Comparison of ENCODE assay signal across 18 cellular contexts in genomic region chr13:45786293-45786920, GRCh38.
A peak's percentile ranks its signal among the peaks of the same experiment; 100 is the strongest.
DNase-seq lines count a peak whose midpoint lies in the region; ATAC-seq, FAIRE-seq and TF ChIP-seq lines count a peak whose summit lies in the region.
"Had no signal": no experiment of that assay in that cellular context is flagged by ENCODE, and none has a peak within 500 bp of the region (broad histone marks: within the 10 kb centered on the region; RNA-seq: fewer than 3 reads in every experiment).

No MANE protein-coding gene starts in this region.

- no peaks in the 10 kb centered on the region for H3F3A ChIP-seq in smooth muscle cell (ENCODE audit: low read depth)

- H3K27ac ChIP-seq in thyroid gland: no peak overlapping the region
- H3K27ac ChIP-seq in left lung: no peak overlapping the region
- H3K27ac ChIP-seq in smooth muscle cell (ENCODE audit: low read depth): no peak overlapping the region
- H3K27ac ChIP-seq: vagina had no signal

- FAIRE-seq in bronchial epithelial cell (lab: Jason Lieb, UNC): peak; percentile 89
- FAIRE-seq: GM19239 had no signal

- H3K36me3 ChIP-seq in bronchial epithelial cell (ENCODE audit: control insufficient read depth, insufficient read depth, low read length) (no peaks in the 10 kb centered on the region), thyroid gland (no peaks in the 10 kb centered on the region), left lung (no peaks in the 10 kb centered on the region), smooth muscle cell (ENCODE audit: low read depth) (no peaks in the 10 kb centered on the region)
- H3K36me3 ChIP-seq: vagina had no signal

- peak; percentile 27 for ATAC-seq in Right ventricle myocardium inferior
- ATAC-seq in left lung: no peak
- ATAC-seq: esophagus mucosa, natural killer cell had no signal

- H4K20me1 ChIP-seq in smooth muscle cell (ENCODE audit: low read depth): no peaks in the 10 kb centered on the region

- DNase-seq in Right ventricle myocardium inferior (ENCODE audit: missing footprints) (no peak), cardiac septum (ENCODE audit: low spot score) (no peak), NCI-H128 (lab: John Stamatoyannopoulos, UW; ENCODE audit: unreplicated experiment) (peak; percentile 63), bronchial epithelial cell (ENCODE audit: low read depth) (no peak), thyroid gland (peak; percentile 58 to 63), left lung (no peak), smooth muscle cell (lab: John Stamatoyannopoulos, UW; ENCODE audit: unreplicated experiment) (no peak)
- no peak for DNase-seq in activated CD8-positive, alpha-beta memory T cell treated with anti-CD3 and anti-CD28 coated beads, Interleukin-2, amount 50 U/mL, for 4 hours
- DNase-seq: activated CD4-positive, alpha-beta T cell treated with anti-CD3 and anti-CD28 coated beads for 4 hours; activated naive CD4-positive, alpha-beta T cell treated with anti-CD3 and anti-CD28 coated beads, Interleukin-2, amount 50 U/mL, for 16 hours; glutamatergic neuron; MM.1S; natural killer cell; SHP77; stimulated activated CD4-positive, alpha-beta T cell treated with anti-CD3 and anti-CD28 coated beads, Interleukin-15, amount 100 ng/mL, for 24 hours had no signal

- no peak overlapping the region for H3K4me3 ChIP-seq in bronchial epithelial cell (ENCODE audit: low read depth, low read length)
- no peak overlapping the region for H3K4me3 ChIP-seq in thyroid gland (replicated peaks in 1 of 3)
- no peak overlapping the region for H3K4me3 ChIP-seq in left lung
- no peak overlapping the region for H3K4me3 ChIP-seq in smooth muscle cell
- H3K4me3 ChIP-seq: vagina had no signal

- H3K4me1 ChIP-seq in thyroid gland (peaks cover 11% of the 10 kb centered on the region in 2 donors), left lung (no peaks in the 10 kb centered on the region), smooth muscle cell (ENCODE audit: low read depth) (no peaks in the 10 kb centered on the region)

- H3K4me2 ChIP-seq in smooth muscle cell: no peak overlapping the region

- H3K9me3 ChIP-seq in thyroid gland: no peaks in the 10 kb centered on the region
- no peaks in the 10 kb centered on the region for H3K9me3 ChIP-seq in left lung
- H3K9me3 ChIP-seq in smooth muscle cell (replicated peaks; ENCODE audit: low read depth): no peaks in the 10 kb centered on the region
- H3K9me3 ChIP-seq: vagina had no signal

- intact Hi-C loops in Right ventricle myocardium inferior (cut with DNase I): loop anchor here (10.0 kb wide), 1 partner anchor 162 kb away; no protein-coding TSS in a partner anchor
- intact Hi-C loops in cardiac septum (cut with DNase I): no loop called here
- intact Hi-C loops in thyroid gland (cut with DNase I): no loop called here
- intact Hi-C loops in left lung (cut with DNase I): no loop called here

- no peak for TF ChIP-seq POLR2A in thyroid gland (IDR thresholded peaks at IDR 0.05)

- WGBS in thyroid gland, 2 donors: 43 to 47% methylated on average over 6 of the region's 6 CpGs
- WGBS in smooth muscle cell (ENCODE audit: low lambda C conversion rate): 48% methylated on average over 6 of the region's 6 CpGs

- H3K9ac ChIP-seq in smooth muscle cell (ENCODE audit: low read depth): no peak overlapping the region

- H3K27me3 ChIP-seq in bronchial epithelial cell (ENCODE audit: control insufficient read depth, insufficient read depth, low read length) (peaks cover 8% of the 10 kb centered on the region), thyroid gland (no peaks in the 10 kb centered on the region), left lung (no peaks in the 10 kb centered on the region), smooth muscle cell (ENCODE audit: low read depth) (peaks cover 77% of the 10 kb centered on the region)
- H3K27me3 ChIP-seq: vagina had no signal

- TF ChIP-seq CTCF in bronchial epithelial cell (IDR thresholded peaks at IDR 0.05; ENCODE audit: insufficient read depth, low read length, severe bottlenecking): no peak
- TF ChIP-seq CTCF in thyroid gland (IDR thresholded peaks at IDR 0.05): no peak
- TF ChIP-seq CTCF in left lung (IDR thresholded peaks at IDR 0.05): no peak
- TF ChIP-seq CTCF in smooth muscle cell (IDR thresholded peaks at IDR 0.05; ENCODE audit: borderline replicate concordance, insufficient read depth, poor library complexity, severe bottlenecking): no peak

- H2AFZ ChIP-seq in smooth muscle cell (ENCODE audit: low read depth): no peak overlapping the region

- H3K79me2 ChIP-seq in smooth muscle cell (ENCODE audit: low read depth): no peaks in the 10 kb centered on the region

Comparison
In these comparisons a context has a peak if more than half of its experiments do, and no peak if none do; other contexts are left out.
1. DNase-seq: peak in NCI-H128 (single experiment) and thyroid gland (2 of 2); none in Right ventricle myocardium inferior (single experiment), cardiac septum (single experiment), bronchial epithelial cell (single experiment), activated CD8-positive, alpha-beta memory T cell treated with anti-CD3 and anti-CD28 coated beads, Interleukin-2, amount 50 U/mL, for 4 hours (single experiment), left lung (0 of 2) and smooth muscle cell (single experiment).